Comparison of ENCODE assay signal across 15 cellular contexts in the genomic region with DNA sequence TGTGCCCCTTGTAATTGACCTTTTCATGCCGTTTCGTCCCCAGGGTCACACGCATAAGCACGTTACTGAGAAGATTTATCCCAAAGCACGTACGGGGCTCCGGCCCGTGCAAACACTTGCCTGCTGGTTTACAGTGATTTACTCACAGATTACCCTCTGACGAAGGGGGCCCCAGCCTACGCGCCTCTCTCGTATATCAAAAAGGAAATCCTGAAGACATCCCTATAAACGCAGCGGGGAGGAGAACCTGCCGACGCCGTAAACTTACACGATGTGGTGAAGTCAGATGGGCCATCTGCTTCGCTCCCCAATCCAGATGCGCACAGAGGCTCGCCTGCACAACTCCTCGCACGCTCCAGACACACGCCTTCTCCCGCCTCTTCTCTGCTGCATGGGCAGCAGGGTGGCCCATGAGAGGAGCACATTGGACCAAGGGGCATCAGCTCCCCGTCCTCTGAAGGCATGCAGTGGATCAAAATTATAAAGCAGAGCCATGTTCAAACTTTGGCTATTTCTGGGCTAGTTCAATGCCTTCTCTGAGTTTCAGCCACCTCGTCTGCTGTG.
"Had no signal": no experiment of that assay in that cellular context is flagged by ENCODE, and none has a peak within 500 bp of the region (broad histone marks: within the 10 kb centered on the region; RNA-seq: fewer than 3 reads in every experiment).

No MANE protein-coding gene starts in this region.

- H3K4me3 Mint-ChIP-seq: activated CD4-positive, alpha-beta memory T cell treated with anti-CD3 and anti-CD28 coated beads for 36 hours; activated CD8-positive, alpha-beta memory T cell treated with anti-CD3 and anti-CD28 coated beads, Interleukin-2, amount 10 ng/mL, durations not matched to agents 7 days and 5 days; endodermal cell; naive B cell had no signal

- ATAC-seq: activated CD8-positive, alpha-beta memory T cell treated with anti-CD3 and anti-CD28 coated beads, Interleukin-2, amount 10 ng/mL, durations not matched to agents 7 days and 5 days; left colon; stimulated activated naive CD8-positive, alpha-beta T cell treated with anti-CD3 and anti-CD28 coated beads, Interleukin-15, Interleukin-2, amounts not matched to agents 100 U/mL and 50 U/mL, for 24 hours had no signal

- H3K27ac Mint-ChIP-seq: activated CD4-positive, alpha-beta memory T cell treated with anti-CD3 and anti-CD28 coated beads for 36 hours; activated CD8-positive, alpha-beta memory T cell treated with anti-CD3 and anti-CD28 coated beads, Interleukin-2, amount 10 ng/mL, durations not matched to agents 7 days and 5 days; endodermal cell had no signal

- H3K36me3 Mint-ChIP-seq: activated CD4-positive, alpha-beta memory T cell treated with anti-CD3 and anti-CD28 coated beads for 36 hours; activated CD8-positive, alpha-beta memory T cell treated with anti-CD3 and anti-CD28 coated beads, Interleukin-2, amount 10 ng/mL, durations not matched to agents 7 days and 5 days; naive B cell had no signal

- H3K9me3 Mint-ChIP-seq: activated CD4-positive, alpha-beta memory T cell treated with anti-CD3 and anti-CD28 coated beads for 36 hours; endodermal cell had no signal

- H3K4me1 Mint-ChIP-seq: activated CD8-positive, alpha-beta memory T cell treated with anti-CD3 and anti-CD28 coated beads, Interleukin-2, amount 10 ng/mL, durations not matched to agents 7 days and 5 days; naive B cell had no signal

- H3K27me3 Mint-ChIP-seq: activated CD8-positive, alpha-beta memory T cell treated with anti-CD3 and anti-CD28 coated beads, Interleukin-2, amount 10 ng/mL, durations not matched to agents 7 days and 5 days had no signal

- FAIRE-seq: islet of Langerhans, small intestine had no signal

- DNase-seq: activated CD4-positive, alpha-beta memory T cell treated with anti-CD3 and anti-CD28 coated beads for 36 hours; activated CD8-positive, alpha-beta memory T cell treated with anti-CD3 and anti-CD28 coated beads, Interleukin-2, amount 10 ng/mL, durations not matched to agents 7 days and 5 days; activated naive CD4-positive, alpha-beta T cell treated with anti-CD3 and anti-CD28 coated beads, Interleukin-2, amount 50 U/mL, for 16 hours; activated T-cell treated with anti-CD3 and anti-CD28 coated beads, Interleukin-2, amount 50 U/mL, for 1 hour; dorsolateral prefrontal cortex; endodermal cell; left colon; naive B cell; nucleus accumbens; small intestine; stimulated activated naive CD8-positive, alpha-beta T cell treated with anti-CD3 and anti-CD28 coated beads, Interleukin-15, Interleukin-2, amounts not matched to agents 100 U/mL and 50 U/mL, for 24 hours; T-helper 1 cell; T1000; trophoblast cell had no signal
